ENCODE assay signal across 26 cellular contexts in the genomic region with DNA sequence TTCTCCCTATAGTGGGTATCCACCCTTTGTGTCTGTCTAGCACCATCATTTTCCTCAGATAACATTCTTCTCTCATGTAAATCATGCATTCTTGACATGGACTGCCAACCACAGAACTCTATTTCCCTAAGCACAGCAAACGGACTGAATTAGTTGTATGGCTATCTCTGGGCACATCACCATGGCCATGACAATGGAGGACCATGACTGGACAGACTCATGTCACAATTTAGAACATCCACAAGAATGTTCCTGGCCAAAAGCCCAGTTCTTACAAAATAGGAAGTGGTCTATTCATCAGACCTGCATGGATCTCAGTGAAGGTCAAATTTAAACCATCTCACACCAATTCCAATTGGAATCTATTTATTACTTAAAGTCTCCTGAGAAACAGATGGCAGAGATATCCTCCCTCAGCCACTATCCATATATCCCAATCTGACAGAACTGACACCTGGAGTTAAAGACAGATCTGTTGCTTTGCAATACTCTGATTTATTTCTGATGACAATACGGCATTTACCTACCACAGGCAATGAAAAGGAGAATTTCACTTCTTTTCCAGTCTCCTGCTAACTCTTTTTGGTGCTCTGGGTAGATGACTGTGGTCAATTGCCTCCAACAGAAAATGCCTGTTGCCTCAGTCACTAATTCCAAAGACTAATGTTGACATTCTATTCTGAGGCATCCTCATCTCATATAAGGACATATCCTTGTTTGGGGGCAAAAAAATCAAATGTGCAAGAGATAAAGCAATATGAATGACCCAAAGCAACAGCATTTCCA.
DNase-seq lines count a peak whose midpoint lies in the region; ATAC-seq, FAIRE-seq and TF ChIP-seq lines count a peak whose summit lies in the region.
"Had no signal": no experiment of that assay in that cellular context is flagged by ENCODE, and none has a peak within 500 bp of the region (broad histone marks: within the 10 kb centered on the region; RNA-seq: fewer than 3 reads in every experiment).

No MANE protein-coding gene starts in this region.

- FAIRE-seq in astrocyte (lab: Jason Lieb, UNC) (no peak), D721Med (lab: Jason Lieb, UNC) (no peak)
- FAIRE-seq: frontal cortex, TTC549 had no signal

- no peaks in the 10 kb centered on the region for H4K20me1 ChIP-seq in astrocyte (ENCODE audit: insufficient read depth, low read length)
- no peaks in the 10 kb centered on the region for H4K20me1 ChIP-seq in smooth muscle cell (ENCODE audit: low read depth)
- H4K20me1 ChIP-seq: BLaER1 had no signal

- CTCF ChIA-PET in activated CD8-positive, alpha-beta memory T cell treated with anti-CD3 and anti-CD28 coated beads, Interleukin-2, amount 10 ng/mL, durations not matched to agents 7 days and 5 days (lab: Charles Lee), result no interaction called here

- no peaks in the 10 kb centered on the region for H3K27me3 Mint-ChIP-seq in astrocyte (ENCODE audit: low read depth, unreplicated experiment)
- no peaks in the 10 kb centered on the region for H3K27me3 Mint-ChIP-seq in activated CD8-positive, alpha-beta memory T cell treated with anti-CD3 and anti-CD28 coated beads, Interleukin-2, amount 10 ng/mL, durations not matched to agents 7 days and 5 days
- H3K27me3 Mint-ChIP-seq: stimulated activated memory B cell treated with anti-CD40 and anti-IgM and Interleukin-4, amounts not matched to agents 10 μg/mL and 1 μg/mL and 100 μg/mL, for 72 hours had no signal

- H3K4me3 Mint-ChIP-seq in astrocyte (ENCODE audit: unreplicated experiment), result no peak overlapping the region
- H3K4me3 Mint-ChIP-seq in activated CD8-positive, alpha-beta memory T cell treated with anti-CD3 and anti-CD28 coated beads, Interleukin-2, amount 10 ng/mL, durations not matched to agents 7 days and 5 days, result no peak overlapping the region
- H3K4me3 Mint-ChIP-seq: activated naive CD4-positive, alpha-beta T cell treated with anti-CD3 and anti-CD28 coated beads, Interleukin-2, amount 50 U/mL, for 24 hours; activated T-cell treated with anti-CD3 and anti-CD28 coated beads, Interleukin-2, amount 50 U/mL, for 24 hours; naive B cell; stimulated activated memory B cell treated with anti-CD40 and anti-IgM and Interleukin-4, amounts not matched to agents 10 μg/mL and 1 μg/mL and 100 μg/mL, for 72 hours had no signal

- peaks cover 8% of the 10 kb centered on the region for H3F3A ChIP-seq in smooth muscle cell (ENCODE audit: low read depth)

- no peaks in the 10 kb centered on the region for H3K27me3 ChIP-seq in astrocyte (ENCODE audit: insufficient read depth, low read length)
- H3K27me3 ChIP-seq in smooth muscle cell (ENCODE audit: low read depth), result no peaks in the 10 kb centered on the region
- H3K27me3 ChIP-seq: BLaER1, cardiac muscle cell, tibial artery had no signal

- ATAC-seq in activated CD8-positive, alpha-beta memory T cell treated with anti-CD3 and anti-CD28 coated beads, Interleukin-2, amount 10 ng/mL, durations not matched to agents 7 days and 5 days, result no peak
- ATAC-seq: left ventricle myocardium superior; Panc1; psoas muscle; stimulated activated memory B cell treated with anti-CD40 and anti-IgM and Interleukin-4, amounts not matched to agents 10 μg/mL and 1 μg/mL and 100 μg/mL, for 72 hours had no signal

- H3K9ac ChIP-seq in astrocyte (ENCODE audit: low read length) (no peak overlapping the region), smooth muscle cell (ENCODE audit: low read depth) (no peak overlapping the region)
- H3K9ac ChIP-seq: BLaER1 had no signal

- H2AFZ ChIP-seq in astrocyte (ENCODE audit: low read depth, low read length), result no peak overlapping the region
- H2AFZ ChIP-seq in smooth muscle cell (ENCODE audit: low read depth), result no peak overlapping the region

- no peak for TF ChIP-seq CTCF in astrocyte (IDR thresholded peaks at IDR 0.05; ENCODE audit: insufficient read depth, low read depth, low read length)
- TF ChIP-seq CTCF in fibroblast of the aortic adventitia (IDR thresholded peaks at IDR 0.05; ENCODE audit: insufficient read depth, low read length), result no peak
- no peak for TF ChIP-seq CTCF in smooth muscle cell (IDR thresholded peaks at IDR 0.05; ENCODE audit: borderline replicate concordance, insufficient read depth, poor library complexity, severe bottlenecking)
- TF ChIP-seq CTCF in D721Med (IDR thresholded peaks at IDR 0.05; ENCODE audit: insufficient read depth, missing control alignments), result no peak

- H3K27ac ChIP-seq in astrocyte (ENCODE audit: low read depth, low read length) (no peak overlapping the region), smooth muscle cell (ENCODE audit: low read depth) (peak overlapping the region; percentile 60)
- H3K27ac ChIP-seq: BLaER1, cardiac muscle cell, psoas muscle, tibial artery had no signal

- H3K4me1 ChIP-seq in astrocyte (ENCODE audit: insufficient read depth, low read length) (no peaks in the 10 kb centered on the region), smooth muscle cell (ENCODE audit: low read depth) (peaks cover 6% of the 10 kb centered on the region)
- H3K4me1 ChIP-seq: psoas muscle had no signal

- peak overlapping the region; percentile 63 for H3K27ac Mint-ChIP-seq in astrocyte (ENCODE audit: unreplicated experiment)
- no peak overlapping the region for H3K27ac Mint-ChIP-seq in activated CD8-positive, alpha-beta memory T cell treated with anti-CD3 and anti-CD28 coated beads, Interleukin-2, amount 10 ng/mL, durations not matched to agents 7 days and 5 days
- H3K27ac Mint-ChIP-seq: activated naive CD4-positive, alpha-beta T cell treated with anti-CD3 and anti-CD28 coated beads, Interleukin-2, amount 50 U/mL, for 24 hours; activated T-cell treated with anti-CD3 and anti-CD28 coated beads, Interleukin-2, amount 50 U/mL, for 24 hours; stimulated activated memory B cell treated with anti-CD40 and anti-IgM and Interleukin-4, amounts not matched to agents 10 μg/mL and 1 μg/mL and 100 μg/mL, for 72 hours had no signal

- no peaks in the 10 kb centered on the region for H3K36me3 ChIP-seq in astrocyte (ENCODE audit: insufficient read depth, low read length)
- H3K36me3 ChIP-seq in smooth muscle cell (ENCODE audit: low read depth), result no peaks in the 10 kb centered on the region
- H3K36me3 ChIP-seq: cardiac muscle cell, tibial artery had no signal

- no peak overlapping the region for H3K4me3 ChIP-seq in astrocyte (ENCODE audit: insufficient read depth, low read depth, low read length)
- no peak overlapping the region for H3K4me3 ChIP-seq in fibroblast of the aortic adventitia (ENCODE audit: low read depth, low read length)
- no peak overlapping the region for H3K4me3 ChIP-seq in smooth muscle cell
- H3K4me3 ChIP-seq: BLaER1, cardiac muscle cell, psoas muscle, tibial artery had no signal

- H3K36me3 Mint-ChIP-seq in astrocyte (ENCODE audit: low read depth, unreplicated experiment), result peaks cover 2% of the 10 kb centered on the region
- H3K36me3 Mint-ChIP-seq in activated CD8-positive, alpha-beta memory T cell treated with anti-CD3 and anti-CD28 coated beads, Interleukin-2, amount 10 ng/mL, durations not matched to agents 7 days and 5 days, result no peaks in the 10 kb centered on the region
- H3K36me3 Mint-ChIP-seq: activated naive CD4-positive, alpha-beta T cell treated with anti-CD3 and anti-CD28 coated beads, Interleukin-2, amount 50 U/mL, for 24 hours; naive B cell; stimulated activated memory B cell treated with anti-CD40 and anti-IgM and Interleukin-4, amounts not matched to agents 10 μg/mL and 1 μg/mL and 100 μg/mL, for 72 hours had no signal

- H3K79me2 ChIP-seq in astrocyte (ENCODE audit: insufficient read depth, low read length) (no peaks in the 10 kb centered on the region), smooth muscle cell (ENCODE audit: low read depth) (no peaks in the 10 kb centered on the region)

- no peaks in the 10 kb centered on the region for H3K9me3 ChIP-seq in astrocyte (ENCODE audit: insufficient read depth, low read depth, low read length)
- H3K9me3 ChIP-seq in smooth muscle cell (replicated peaks; ENCODE audit: low read depth), result no peaks in the 10 kb centered on the region
- H3K9me3 ChIP-seq: psoas muscle, tibial artery had no signal

- H3K4me1 Mint-ChIP-seq in astrocyte (ENCODE audit: low read depth, unreplicated experiment), result peaks cover 14% of the 10 kb centered on the region
- no peaks in the 10 kb centered on the region for H3K4me1 Mint-ChIP-seq in activated CD8-positive, alpha-beta memory T cell treated with anti-CD3 and anti-CD28 coated beads, Interleukin-2, amount 10 ng/mL, durations not matched to agents 7 days and 5 days
- H3K4me1 Mint-ChIP-seq: activated naive CD4-positive, alpha-beta T cell treated with anti-CD3 and anti-CD28 coated beads, Interleukin-2, amount 50 U/mL, for 24 hours; naive B cell; stimulated activated memory B cell treated with anti-CD40 and anti-IgM and Interleukin-4, amounts not matched to agents 10 μg/mL and 1 μg/mL and 100 μg/mL, for 72 hours had no signal

- 32% methylated on average over 2 of the region's 2 CpGs for WGBS in smooth muscle cell (ENCODE audit: low lambda C conversion rate)

- peak overlapping the region; percentile 21 for H3K4me2 ChIP-seq in astrocyte (ENCODE audit: low read length)
- peak overlapping the region; percentile 21 for H3K4me2 ChIP-seq in smooth muscle cell
- H3K4me2 ChIP-seq: BLaER1 had no signal

- peaks cover 3% of the 10 kb centered on the region for H3K9me3 Mint-ChIP-seq in astrocyte (ENCODE audit: unreplicated experiment)
- H3K9me3 Mint-ChIP-seq in activated CD8-positive, alpha-beta memory T cell treated with anti-CD3 and anti-CD28 coated beads, Interleukin-2, amount 10 ng/mL, durations not matched to agents 7 days and 5 days (ENCODE audit: low read depth), result no peaks in the 10 kb centered on the region
- H3K9me3 Mint-ChIP-seq: activated naive CD4-positive, alpha-beta T cell treated with anti-CD3 and anti-CD28 coated beads, Interleukin-2, amount 50 U/mL, for 24 hours had no signal

- peak; percentile 73 for DNase-seq in HT1080 (ENCODE audit: low read depth)
- DNase-seq in astrocyte (ENCODE audit: low read depth), result peak; percentile 74
- peak; percentile 58 for DNase-seq in fibroblast of the aortic adventitia (ENCODE audit: low read depth)
- DNase-seq in smooth muscle cell (lab: John Stamatoyannopoulos, UW; ENCODE audit: unreplicated experiment), result no peak
- no peak for DNase-seq in D721Med (ENCODE audit: insufficient read length, low spot score)
- DNase-seq in activated CD8-positive, alpha-beta memory T cell treated with anti-CD3 and anti-CD28 coated beads, Interleukin-2, amount 10 ng/mL, durations not matched to agents 7 days and 5 days, result no peak
- DNase-seq in NCI-H82 (lab: John Stamatoyannopoulos, UW), result no peak
- DNase-seq: activated CD4-positive, alpha-beta T cell treated with anti-CD3 and anti-CD28 coated beads, Interleukin-2, amount 50 U/mL, for 48 hours; activated T-cell treated with anti-CD3 and anti-CD28 coated beads, Interleukin-2, amount 50 U/mL, for 24 hours; DMS 273 treated with DMSO at 0.1 percent for 48 hours; effector CD4-positive, alpha-beta T cell; left ventricle myocardium superior; naive B cell; NCI-H1092; NCI-H2081 treated with DMSO at 0.1 percent for 48 hours; NCI-H69; psoas muscle; stimulated activated CD4-positive, alpha-beta T cell treated with anti-CD3 and anti-CD28 coated beads, Interleukin-12 subunit alpha, Interleukin-12 subunit beta, amount 100 ng/mL, for 4 hours; tibial artery had no signal

Comparison
In these comparisons a context has a peak if more than half of its experiments do, and no peak if none do; other contexts are left out.
1. DNase-seq: peak in HT1080 (single experiment), astrocyte (single experiment) and fibroblast of the aortic adventitia (single experiment); none in smooth muscle cell (single experiment), D721Med (single experiment), activated CD8-positive, alpha-beta memory T cell treated with anti-CD3 and anti-CD28 coated beads, Interleukin-2, amount 10 ng/mL, durations not matched to agents 7 days and 5 days (single experiment) and NCI-H82 (single experiment).